20 cellular contexts compared by ENCODE assay signal in the genomic region with DNA sequence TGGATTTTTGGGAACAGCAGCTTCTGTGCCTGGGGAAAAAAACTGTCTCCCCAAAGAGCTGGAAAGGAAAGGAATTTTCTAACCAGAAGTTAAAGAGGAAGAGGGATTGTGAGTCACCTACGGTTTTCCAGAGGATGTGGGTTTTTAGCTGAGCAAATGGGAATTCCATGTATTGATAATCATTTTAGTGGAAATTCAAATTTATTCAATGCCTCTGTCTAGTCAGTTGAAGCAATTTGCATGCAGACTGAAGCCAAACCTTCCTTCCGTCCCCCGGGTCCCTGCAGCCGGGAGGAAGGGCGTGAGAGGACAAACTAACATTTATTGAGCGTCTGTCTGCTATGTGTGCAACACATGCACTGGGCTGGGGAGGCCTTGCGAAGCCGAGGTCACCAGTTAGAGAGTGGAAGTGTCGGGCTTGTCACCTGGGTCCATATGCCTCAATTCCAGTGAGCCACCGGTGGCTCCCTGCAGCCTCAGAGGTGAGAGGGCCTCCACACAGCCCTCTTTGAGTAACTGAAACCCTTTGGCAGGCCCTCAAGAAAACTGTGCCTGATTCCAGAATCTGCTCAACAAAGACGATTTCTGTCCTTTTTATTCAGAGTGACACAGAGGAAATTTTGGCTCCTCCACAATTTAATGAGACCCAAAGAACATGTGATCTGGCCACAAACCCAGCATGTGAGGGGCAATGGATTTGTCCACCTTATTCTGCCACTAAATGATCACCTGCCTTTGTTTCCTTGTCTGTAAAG.
DNase-seq lines count a peak whose midpoint lies in the region; ATAC-seq, FAIRE-seq and TF ChIP-seq lines count a peak whose summit lies in the region.
"Had no signal": no experiment of that assay in that cellular context is flagged by ENCODE, and none has a peak within 500 bp of the region (broad histone marks: within the 10 kb centered on the region; RNA-seq: fewer than 3 reads in every experiment).

No MANE protein-coding gene starts in this region.

- H3K36me3 Mint-ChIP-seq in astrocyte (ENCODE audit: low read depth, unreplicated experiment) = peaks cover 11% of the 10 kb centered on the region
- H3K36me3 Mint-ChIP-seq in activated T-cell treated with anti-CD3 and anti-CD28 coated beads, Interleukin-2, amount 50 U/mL, for 72 hours (ENCODE audit: insufficient read depth in 2 of 2) = no peaks in the 10 kb centered on the region
- H3K36me3 Mint-ChIP-seq: activated naive CD8-positive, alpha-beta T cell had no signal

- peak overlapping the region; percentile 48 for H3K27ac Mint-ChIP-seq in astrocyte (ENCODE audit: unreplicated experiment)
- H3K27ac Mint-ChIP-seq in activated T-cell treated with anti-CD3 and anti-CD28 coated beads, Interleukin-2, amount 50 U/mL, for 72 hours = no peak overlapping the region
- H3K27ac Mint-ChIP-seq: activated B cell treated with CpG ODN at 0.5 μM for 24 hours; activated naive CD8-positive, alpha-beta T cell had no signal

- no peaks in the 10 kb centered on the region for H4K20me1 ChIP-seq in astrocyte (ENCODE audit: insufficient read depth, low read length)

- H3K27me3 ChIP-seq in HUES48 (ENCODE audit: control insufficient read depth, insufficient read depth, low read length) (no peaks in the 10 kb centered on the region), astrocyte (ENCODE audit: insufficient read depth, low read length) (no peaks in the 10 kb centered on the region)
- H3K27me3 ChIP-seq: neutrophil, uterus had no signal

- no peak overlapping the region for H3K9ac ChIP-seq in HUES48 (ENCODE audit: low read depth, low read length)
- H3K9ac ChIP-seq in astrocyte (ENCODE audit: low read length) = peak overlapping the region; percentile 68

- in situ Hi-C loops in ACHN (cut with HindIII; ENCODE audit: low pct_ligation_motif_present, low pct_unique_long_range_greater_than_20kb, low sequenced_read_pairs) = no loop called here

- H3K4me3 Mint-ChIP-seq in astrocyte (ENCODE audit: unreplicated experiment) = peak overlapping the region; percentile 30
- no peak overlapping the region for H3K4me3 Mint-ChIP-seq in activated T-cell treated with anti-CD3 and anti-CD28 coated beads, Interleukin-2, amount 50 U/mL, for 72 hours
- H3K4me3 Mint-ChIP-seq: activated B cell treated with CpG ODN at 0.5 μM for 24 hours; activated naive CD8-positive, alpha-beta T cell had no signal

- no peaks in the 10 kb centered on the region for H3K79me2 ChIP-seq in astrocyte (ENCODE audit: insufficient read depth, low read length)

- no peaks in the 10 kb centered on the region for H3K9me3 Mint-ChIP-seq in astrocyte (ENCODE audit: unreplicated experiment)
- no peaks in the 10 kb centered on the region for H3K9me3 Mint-ChIP-seq in activated T-cell treated with anti-CD3 and anti-CD28 coated beads, Interleukin-2, amount 50 U/mL, for 72 hours
- H3K9me3 Mint-ChIP-seq: activated B cell treated with CpG ODN at 0.5 μM for 24 hours had no signal

- H3K27me3 Mint-ChIP-seq in astrocyte (ENCODE audit: low read depth, unreplicated experiment) = no peaks in the 10 kb centered on the region
- no peaks in the 10 kb centered on the region for H3K27me3 Mint-ChIP-seq in activated T-cell treated with anti-CD3 and anti-CD28 coated beads, Interleukin-2, amount 50 U/mL, for 72 hours (ENCODE audit: low read depth)
- H3K27me3 Mint-ChIP-seq: activated B cell treated with CpG ODN at 0.5 μM for 24 hours; activated naive CD8-positive, alpha-beta T cell had no signal

- H3K9me3 ChIP-seq in HUES48 (ENCODE audit: control insufficient read depth, insufficient read depth, low read length) (no peaks in the 10 kb centered on the region), astrocyte (ENCODE audit: insufficient read depth, low read depth, low read length) (no peaks in the 10 kb centered on the region)
- H3K9me3 ChIP-seq: neutrophil, uterus had no signal

- peak; percentile 67 for FAIRE-seq in astrocyte (lab: Jason Lieb, UNC)
- FAIRE-seq: GM12892, GM19239 had no signal

- H3K36me3 ChIP-seq in HUES48 (ENCODE audit: control insufficient read depth, insufficient read depth, low read length) (no peaks in the 10 kb centered on the region), astrocyte (ENCODE audit: insufficient read depth, low read length) (no peaks in the 10 kb centered on the region)
- H3K36me3 ChIP-seq: neutrophil, uterus had no signal

- peak overlapping the region; percentile 18 for H2AFZ ChIP-seq in astrocyte (ENCODE audit: low read depth, low read length)

- H3K4me2 ChIP-seq in astrocyte (ENCODE audit: low read length) = peak overlapping the region; percentile 81

- no peak for ATAC-seq in activated T-cell treated with anti-CD3 and anti-CD28 coated beads, Interleukin-2, amount 50 U/mL, for 72 hours (replicated peaks in 1 of 2)
- no peak for ATAC-seq in HG02938 (IDR thresholded peaks at IDR 0.05; ENCODE audit: unreplicated experiment)

- DNase-seq in ACHN (peak; percentile 35), astrocyte (ENCODE audit: low read depth) (peak; percentile 76), kidney tubule cell (ENCODE audit: low spot score) (peak; percentile 75), HT-29 (ENCODE audit: low spot score) (no peak), DMS79 treated with DMSO at 0.1 percent for 48 hours (lab: John Stamatoyannopoulos, UW) (no peak)
- no peak for DNase-seq in activated T-cell treated with anti-CD3 and anti-CD28 coated beads, Interleukin-2, amount 50 U/mL, for 72 hours
- DNase-seq: activated B cell treated with CpG ODN at 0.5 μM for 24 hours; activated CD8-positive, alpha-beta memory T cell treated with anti-CD3 and anti-CD28 coated beads, Interleukin-2, amount 50 U/mL, for 48 hours; cortex of kidney; DMS 273 treated with DMSO at 0.1 percent for 48 hours; left cardiac atrium; NCI-H1105; NCI-H524 treated with DMSO at 0.1 percent for 48 hours; uterus had no signal

- H3K4me3 ChIP-seq in HUES48 (ENCODE audit: low read depth, low read length) = no peak overlapping the region
- H3K4me3 ChIP-seq in astrocyte (ENCODE audit: insufficient read depth, low read depth, low read length) = no peak overlapping the region
- H3K4me3 ChIP-seq: uterus had no signal

- H3K4me1 ChIP-seq in HUES48 (ENCODE audit: control insufficient read depth, insufficient read depth, low read length) (peaks cover 21% of the 10 kb centered on the region), astrocyte (ENCODE audit: insufficient read depth, low read length) (peaks cover 51% of the 10 kb centered on the region)
- H3K4me1 ChIP-seq: uterus had no signal

- H3K4me1 Mint-ChIP-seq in astrocyte (ENCODE audit: low read depth, unreplicated experiment) = peaks cover 40% of the 10 kb centered on the region
- no peaks in the 10 kb centered on the region for H3K4me1 Mint-ChIP-seq in activated T-cell treated with anti-CD3 and anti-CD28 coated beads, Interleukin-2, amount 50 U/mL, for 72 hours (ENCODE audit: low read depth)
- H3K4me1 Mint-ChIP-seq: activated B cell treated with CpG ODN at 0.5 μM for 24 hours had no signal

- no peak for TF ChIP-seq CTCF in astrocyte (IDR thresholded peaks at IDR 0.05; ENCODE audit: insufficient read depth, low read depth, low read length)

- H3K27ac ChIP-seq in HUES48 (ENCODE audit: low read depth, low read length) (peak overlapping the region; percentile 79), astrocyte (ENCODE audit: low read depth, low read length) (peak overlapping the region; percentile 65)
- H3K27ac ChIP-seq: neutrophil, uterus had no signal

Comparison
In these comparisons a context has a peak if more than half of its experiments do, and no peak if none do; other contexts are left out.
1. DNase-seq: peak in ACHN (single experiment), astrocyte (single experiment) and kidney tubule cell (single experiment); none in HT-29 (single experiment), activated T-cell treated with anti-CD3 and anti-CD28 coated beads, Interleukin-2, amount 50 U/mL, for 72 hours (0 of 2) and DMS79 treated with DMSO at 0.1 percent for 48 hours (single experiment).